8 cellular contexts compared by ENCODE assay signal in the genomic region with DNA sequence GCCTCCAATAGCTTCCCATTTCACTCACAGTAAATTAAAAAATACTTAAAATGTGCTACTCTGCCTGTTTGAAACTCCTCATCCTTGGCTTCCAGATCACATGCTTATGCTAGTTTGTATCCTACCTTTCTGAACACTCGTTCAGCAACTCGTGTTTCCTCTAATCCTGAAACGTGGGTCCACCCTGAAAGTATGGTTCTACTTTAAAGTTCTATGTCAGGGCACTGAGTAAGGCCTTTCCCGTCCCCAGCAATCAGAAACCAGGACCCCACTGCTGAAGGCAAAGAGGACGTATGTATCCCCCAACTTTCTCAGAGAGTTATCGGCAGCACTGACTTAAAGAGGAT. TPM values are rescaled to one million over a fixed set of nuclear protein-coding genes. Genes with fewer than 3 reads are reported as not detected.
A peak's percentile ranks its signal among the peaks of the same experiment; 100 is the strongest.
DNase-seq lines count a peak whose midpoint lies in the region; ATAC-seq and TF ChIP-seq lines count a peak whose summit lies in the region.

No MANE protein-coding gene starts in this region.

- H3K4me3 Mint-ChIP-seq in osteocyte (ENCODE audit: unreplicated experiment): peak overlapping the region; percentile 99

- H3K9me3 ChIP-seq in RWPE2 (ENCODE audit: severe bottlenecking) (no peaks in the 10 kb centered on the region), esophagus muscularis mucosa (no peaks in the 10 kb centered on the region)

- H3K27me3 ChIP-seq in RWPE2 (ENCODE audit: insufficient read depth, poor library complexity, severe bottlenecking) (peaks cover 3% of the 10 kb centered on the region), esophagus muscularis mucosa (no peaks in the 10 kb centered on the region)

- H3K4me1 ChIP-seq in RWPE2 (ENCODE audit: insufficient read depth, poor library complexity, severe bottlenecking) (peaks cover 4% of the 10 kb centered on the region), esophagus muscularis mucosa (peaks cover 26 to 36% (median 31%) of the 10 kb centered on the region in 4 donors)

- H3K27ac Mint-ChIP-seq in osteocyte (ENCODE audit: unreplicated experiment): peak overlapping the region; percentile 99

- H3K4me1 Mint-ChIP-seq in osteocyte (ENCODE audit: unreplicated experiment): peaks cover 34% of the 10 kb centered on the region

- TF ChIP-seq POLR2A in esophagus muscularis mucosa (IDR thresholded peaks at IDR 0.05; ENCODE audit: low read depth): no peak

- DNase-seq in DMS153 treated with DMSO at 0.1 percent for 48 hours (lab: John Stamatoyannopoulos, UW; ENCODE audit: unreplicated experiment) (peak; percentile 62), DMS153 (lab: John Stamatoyannopoulos, UW) (no peak), RWPE2 (ENCODE audit: low spot score) (no peak), esophagus muscularis mucosa (ENCODE audit: extremely low spot score) (no peak), osteocyte (ENCODE audit: extremely low spot score, unreplicated experiment) (no peak), OCI-M2 (lab: John Stamatoyannopoulos, UW; ENCODE audit: unreplicated experiment) (no peak), A172 (ENCODE audit: low spot score) (no peak)

- H3K4me3 ChIP-seq in RWPE2 (ENCODE audit: severe bottlenecking) (peak overlapping the region; percentile 91), esophagus muscularis mucosa (peak overlapping the region; percentile 68 to 89 (median 87))

- TF ChIP-seq CTCF in RWPE2 (IDR thresholded peaks at IDR 0.05; ENCODE audit: poor library complexity, severe bottlenecking): no peak
- no peak for TF ChIP-seq CTCF in esophagus muscularis mucosa (IDR thresholded peaks at IDR 0.05)
- TF ChIP-seq CTCF in osteocyte (IDR thresholded peaks at IDR 0.05): no peak

- ATAC-seq in RWPE2 (ENCODE audit: low read depth) (peak; percentile 21), GM21515 (IDR thresholded peaks at IDR 0.05; ENCODE audit: unreplicated experiment) (no peak)

- 3% methylated on average over 6 of the region's 6 CpGs for WGBS in esophagus muscularis mucosa

- H3K36me3 ChIP-seq in RWPE2 (ENCODE audit: low read depth) (peaks cover 24% of the 10 kb centered on the region), esophagus muscularis mucosa (peaks cover 0 to 14% (median 6%) of the 10 kb centered on the region in 4 donors)

- peaks cover 10% of the 10 kb centered on the region for H3K36me3 Mint-ChIP-seq in osteocyte (ENCODE audit: unreplicated experiment)

- no peaks in the 10 kb centered on the region for H3K9me3 Mint-ChIP-seq in osteocyte (ENCODE audit: unreplicated experiment)

- no peaks in the 10 kb centered on the region for H3K27me3 Mint-ChIP-seq in osteocyte (ENCODE audit: unreplicated experiment)

- no peak for TF ChIP-seq EP300 in esophagus muscularis mucosa (IDR thresholded peaks at IDR 0.05)

- intact Hi-C loops in esophagus muscularis mucosa (cut with DNase I): no loop called here

- H3K27ac ChIP-seq in RWPE2 (ENCODE audit: poor library complexity, severe bottlenecking) (peak overlapping the region; percentile 57), esophagus muscularis mucosa (replicated peaks in 1 of 4) (peak overlapping the region; percentile 85 to 87 (median 86))

RNA-seq across cellular contexts. Expression of a gene that starts 0.4 kb away (rescaled TPM):
- total RNA-seq in esophagus muscularis mucosa (10 to 100 TPM; 27.3 to 52.3 (median 33.4) TPM), osteocyte (36.8 and 37.8 TPM in 2 replicates)
- total RNA-seq in A172 (2014; rRNA removed; shearing (Covaris generic)): 154 and 167 TPM in 2 replicates

RNA-seq across cellular contexts. Expression of a gene that starts 13.6 kb away (rescaled TPM):
- total RNA-seq in esophagus muscularis mucosa (1 to 10 TPM; 4.3 to 5.9 (median 5.1) TPM), osteocyte (1.9 and 2.8 TPM in 2 replicates)
- total RNA-seq in A172 (2014; rRNA removed; shearing (Covaris generic)): 1.1 and 1.2 TPM in 2 replicates
